8 cellular contexts compared by ENCODE assay signal in the genomic region with DNA sequence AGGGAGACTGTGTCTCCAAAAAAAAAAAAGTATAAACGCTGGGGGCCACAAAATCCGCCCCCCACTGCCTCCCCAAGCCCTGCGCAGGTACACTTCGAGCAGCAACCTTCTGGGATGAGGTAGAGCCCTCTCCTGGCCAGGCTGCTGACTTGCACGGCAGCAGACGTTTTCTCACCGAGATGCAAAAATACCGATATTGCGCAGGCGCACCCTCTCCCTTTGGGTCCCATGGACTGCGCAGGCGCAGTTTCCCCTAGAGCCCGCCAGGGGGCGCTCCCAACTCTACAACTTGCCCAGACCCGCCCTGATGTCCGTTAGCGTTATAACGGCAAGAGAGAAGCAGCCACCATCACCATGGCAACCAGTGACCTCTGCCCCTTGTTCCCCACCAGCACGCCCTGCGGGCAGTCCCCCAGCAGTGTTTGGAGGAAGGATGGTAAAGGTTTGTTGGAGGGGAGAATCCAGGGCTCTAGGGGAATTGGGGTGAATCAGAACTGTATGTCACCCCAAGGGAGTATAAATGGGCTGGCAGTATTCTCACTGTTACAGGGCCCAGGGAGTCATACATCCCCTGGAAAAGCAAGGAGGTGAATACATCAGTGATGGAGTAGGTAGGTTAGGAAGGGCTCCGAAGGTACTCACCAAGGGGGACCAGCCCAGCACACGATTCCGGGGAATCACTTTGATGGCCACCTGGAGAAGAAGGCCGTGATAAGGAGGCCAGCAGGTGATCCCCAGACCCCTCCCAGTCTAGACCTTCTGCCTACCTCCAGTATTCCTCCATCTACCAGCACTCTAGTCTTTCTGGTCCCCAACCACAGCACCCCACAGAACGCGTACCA. TPM values are rescaled to one million over a fixed set of nuclear protein-coding genes. Genes with fewer than 3 reads are reported as not detected.
DNase-seq lines count a peak whose midpoint lies in the region; ATAC-seq and TF ChIP-seq lines count a peak whose summit lies in the region.

No MANE protein-coding gene starts in this region.

- TF ChIP-seq CTCF in Caco-2 (IDR thresholded peaks at IDR 0.05; ENCODE audit: insufficient read depth in 1 of 2, low read depth in 1 of 2, low read length in 1 of 2, severe bottlenecking in 1 of 2, unreplicated experiment in 1 of 2) (peak; percentile 80 to 84), Loucy (conservative IDR thresholded peaks at IDR 0.05; ENCODE audit: low read length) (peak; percentile 77), fibroblast of the aortic adventitia (IDR thresholded peaks at IDR 0.05; ENCODE audit: insufficient read depth, low read length) (peak; percentile 81), nephron progenitor cell (IDR thresholded peaks at IDR 0.05) (peak; percentile 95)

- H3K9ac ChIP-seq in Loucy (ENCODE audit: low read depth, low read length, poor library complexity, severe bottlenecking), result peak overlapping the region; percentile 90

- no peaks in the 10 kb centered on the region; the same call in 1 of the 2 replicates for H3K36me3 ChIP-seq in Caco-2 (ENCODE audit: control insufficient read depth, insufficient read depth, low read length)
- peaks cover 10% of the 10 kb centered on the region; the same call in 1 of the 2 replicates for H3K36me3 ChIP-seq in Loucy (ENCODE audit: insufficient read depth, low read length)

- H3K79me2 ChIP-seq in Loucy (ENCODE audit: insufficient read depth, low read length), result peaks cover 11% of the 10 kb centered on the region; the same call in 1 of the 2 replicates

- POLR2A ChIA-PET in Caco-2 (lab: Charles Lee), result no interaction called here

- H3K27me3 ChIP-seq in Caco-2 (replicated peaks; ENCODE audit: control insufficient read depth, insufficient read depth, low read length) (no peaks in the 10 kb centered on the region), Loucy (ENCODE audit: insufficient read depth, low read length, poor library complexity, severe bottlenecking) (no peaks in the 10 kb centered on the region)

- DNase-seq in Caco-2 (peak; percentile 87 to 88), SHP77 (lab: John Stamatoyannopoulos, UW) (peak; percentile 76), fibroblast of the aortic adventitia (ENCODE audit: low read depth) (peak; percentile 86), nephron progenitor cell (peak; percentile 92)
- DNase-seq in activated effector memory CD4-positive, alpha-beta T cell treated with anti-CD3 and anti-CD28 coated beads, Interleukin-2, amount 50 U/mL, for 16 hours, result peak; percentile 95

- BruUV-seq in Caco-2 (replicated peaks; lab: Mats Ljungman, UMichigan), result no TSS peak

- no peaks in the 10 kb centered on the region for H3K27me3 Mint-ChIP-seq in Caco-2 (ENCODE audit: insufficient read depth, unreplicated experiment)
- H3K27me3 Mint-ChIP-seq in nephron progenitor cell (ENCODE audit: low read depth, poor library complexity), result peaks cover 7% of the 10 kb centered on the region
- no peaks in the 10 kb centered on the region for H3K27me3 Mint-ChIP-seq in stimulated activated naive CD8-positive, alpha-beta T cell treated with anti-CD3 and anti-CD28 coated beads, Interleukin-15, Interleukin-2, amounts not matched to agents 100 ng/mL and 50 ng/mL, for 24 hours

- H3K4me1 ChIP-seq in Caco-2 (peaks cover 10% of the 10 kb centered on the region; the same call in 1 of the 2 replicates), Loucy (ENCODE audit: insufficient read depth, low read length, poor library complexity, severe bottlenecking) (peaks cover 11% of the 10 kb centered on the region)

- H3K4me3 Mint-ChIP-seq in Caco-2 (ENCODE audit: unreplicated experiment), result peak overlapping the region; percentile 91
- H3K4me3 Mint-ChIP-seq in nephron progenitor cell, result peak overlapping the region; percentile 91
- H3K4me3 Mint-ChIP-seq in stimulated activated naive CD8-positive, alpha-beta T cell treated with anti-CD3 and anti-CD28 coated beads, Interleukin-15, Interleukin-2, amounts not matched to agents 100 ng/mL and 50 ng/mL, for 24 hours, result peak overlapping the region; percentile 96

- peak overlapping the region; percentile 95 for H3K4me2 ChIP-seq in Loucy (ENCODE audit: low read depth, low read length, poor library complexity, severe bottlenecking)

- peak; percentile 46 for ATAC-seq in GM21576 (IDR thresholded peaks at IDR 0.05; ENCODE audit: unreplicated experiment)

- H3K9me2 ChIP-seq in Loucy (replicated peaks; ENCODE audit: low read depth, low read length), result no peaks in the 10 kb centered on the region

- CTCF ChIA-PET in Caco-2 (lab: Charles Lee), result no interaction called here

- no peaks in the 10 kb centered on the region for H3K9me3 Mint-ChIP-seq in Caco-2 (ENCODE audit: unreplicated experiment)
- peaks cover 45% of the 10 kb centered on the region for H3K9me3 Mint-ChIP-seq in nephron progenitor cell
- H3K9me3 Mint-ChIP-seq in stimulated activated naive CD8-positive, alpha-beta T cell treated with anti-CD3 and anti-CD28 coated beads, Interleukin-15, Interleukin-2, amounts not matched to agents 100 ng/mL and 50 ng/mL, for 24 hours, result no peaks in the 10 kb centered on the region

- peaks cover 24% of the 10 kb centered on the region for H3K4me1 Mint-ChIP-seq in Caco-2 (ENCODE audit: low read depth, unreplicated experiment)
- peaks cover 37% of the 10 kb centered on the region for H3K4me1 Mint-ChIP-seq in nephron progenitor cell
- H3K4me1 Mint-ChIP-seq in stimulated activated naive CD8-positive, alpha-beta T cell treated with anti-CD3 and anti-CD28 coated beads, Interleukin-15, Interleukin-2, amounts not matched to agents 100 ng/mL and 50 ng/mL, for 24 hours (ENCODE audit: low read depth), result peaks cover 74% of the 10 kb centered on the region

- H3K9me3 ChIP-seq in Caco-2 (no peaks in the 10 kb centered on the region), Loucy (ENCODE audit: insufficient read depth, low read depth, low read length) (no peaks in the 10 kb centered on the region)

- H3K27ac Mint-ChIP-seq in Caco-2 (ENCODE audit: unreplicated experiment) (peak overlapping the region; percentile 90), nephron progenitor cell (peak overlapping the region; percentile 89)
- H3K27ac Mint-ChIP-seq in stimulated activated naive CD8-positive, alpha-beta T cell treated with anti-CD3 and anti-CD28 coated beads, Interleukin-15, Interleukin-2, amounts not matched to agents 100 ng/mL and 50 ng/mL, for 24 hours, result peak overlapping the region; percentile 90

- intact Hi-C loops in Caco-2 (cut with micrococcal nuclease; ENCODE audit: unreplicated experiment), result loop anchor here (5.0 kb wide), 1 partner anchor 115 kb away; a partner anchor contains a TSS

- H3F3A ChIP-seq in Loucy (ENCODE audit: low read depth), result no peaks in the 10 kb centered on the region

- H3K36me3 Mint-ChIP-seq in Caco-2 (ENCODE audit: insufficient read depth, unreplicated experiment), result peaks cover 39% of the 10 kb centered on the region
- peaks cover 3% of the 10 kb centered on the region for H3K36me3 Mint-ChIP-seq in nephron progenitor cell (ENCODE audit: low read depth)
- peaks cover 59% of the 10 kb centered on the region for H3K36me3 Mint-ChIP-seq in stimulated activated naive CD8-positive, alpha-beta T cell treated with anti-CD3 and anti-CD28 coated beads, Interleukin-15, Interleukin-2, amounts not matched to agents 100 ng/mL and 50 ng/mL, for 24 hours (ENCODE audit: low read depth)

- H4K20me1 ChIP-seq in Loucy (ENCODE audit: insufficient read depth, low read length, poor library complexity, severe bottlenecking), result peaks cover 5% of the 10 kb centered on the region

- peak overlapping the region; percentile 80 for H3K4me3 ChIP-seq in Caco-2 (ENCODE audit: low read depth, low read length)
- H3K4me3 ChIP-seq in Loucy (ENCODE audit: low read length, poor library complexity, severe bottlenecking), result peak overlapping the region; percentile 83
- H3K4me3 ChIP-seq in fibroblast of the aortic adventitia (ENCODE audit: low read depth, low read length), result no peak overlapping the region

- H2AFZ ChIP-seq in Loucy (ENCODE audit: low read length), result no peak overlapping the region

RNA-seq across cellular contexts. Expression of a gene that starts 1.5 kb away (rescaled TPM):
- total RNA-seq in Caco-2 (2022) (12.0 and 13.9 TPM in 2 replicates), fibroblast of the aortic adventitia (ENCODE audit: low replicate concordance) (2.1 and 5.0 TPM in 2 replicates)

RNA-seq across cellular contexts. Expression of a gene that starts 5.9 kb away (rescaled TPM):
- total RNA-seq in Caco-2 (2022) (58.8 and 61.4 TPM in 2 replicates), fibroblast of the aortic adventitia (ENCODE audit: low replicate concordance) (5.6 and 12.2 TPM in 2 replicates)

RNA-seq across cellular contexts. Expression of a gene that starts 19.6 kb away (rescaled TPM):
- total RNA-seq in Caco-2 (2022), result 111 and 114 TPM in 2 replicates
- total RNA-seq in fibroblast of the aortic adventitia (ENCODE audit: low replicate concordance), result 35.4 and 65.5 TPM in 2 replicates

RNA-seq across cellular contexts. Expression of a gene that starts 19.8 kb away (rescaled TPM):
- total RNA-seq in Caco-2 (2022) (82.5 and 90.6 TPM in 2 replicates), fibroblast of the aortic adventitia (ENCODE audit: low replicate concordance) (7.0 and 19.4 TPM in 2 replicates)

RNA-seq across cellular contexts. Expression of a gene that starts 40.0 kb away (rescaled TPM):
- total RNA-seq in Caco-2 (2022) (40.1 and 40.6 TPM in 2 replicates), fibroblast of the aortic adventitia (ENCODE audit: low replicate concordance) (15.5 and 26.0 TPM in 2 replicates)
